Comparison of ENCODE assay signal across 23 cellular contexts in the genomic region with DNA sequence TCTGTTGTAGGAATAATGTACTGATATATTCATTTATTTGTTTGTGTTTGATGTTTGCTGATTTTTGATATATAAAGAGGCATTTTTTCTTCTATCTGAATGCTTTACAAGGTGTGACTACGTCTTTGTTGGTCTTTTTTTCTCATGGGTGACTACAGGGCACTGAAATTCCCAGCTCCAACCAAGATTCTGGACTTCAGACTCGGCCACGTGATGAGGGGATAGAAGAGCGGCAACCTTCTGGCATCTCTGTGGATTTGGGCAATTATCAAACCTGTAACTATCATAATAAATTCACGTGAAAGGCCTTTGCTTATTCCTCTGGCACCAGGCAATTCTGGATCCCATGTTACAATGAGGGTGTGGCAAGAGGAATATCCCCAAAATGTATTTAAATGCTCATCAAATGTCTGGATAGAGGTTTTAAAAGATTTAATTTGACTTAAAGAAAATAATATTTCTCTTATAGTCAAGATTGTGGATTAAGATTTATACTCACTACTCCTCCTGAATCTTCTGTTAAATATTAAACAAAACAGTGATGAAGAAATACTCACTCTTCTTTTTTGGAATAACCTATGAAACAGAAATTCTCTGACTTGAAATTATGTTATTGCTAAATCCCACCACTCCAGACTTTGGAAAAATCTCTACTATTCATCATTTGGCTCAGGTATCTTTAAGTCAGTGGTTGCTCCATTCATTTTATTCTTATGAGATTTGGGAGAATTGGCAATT.
DNase-seq lines count a peak whose midpoint lies in the region; ATAC-seq and TF ChIP-seq lines count a peak whose summit lies in the region.
"Had no signal": no experiment of that assay in that cellular context is flagged by ENCODE, and none has a peak within 500 bp of the region (broad histone marks: within the 10 kb centered on the region; RNA-seq: fewer than 3 reads in every experiment).

No MANE protein-coding gene starts in this region.

- H3K9ac ChIP-seq in SK-N-SH (no peak overlapping the region), SU-DHL-6 (ENCODE audit: low read length) (no peak overlapping the region)
- H3K9ac ChIP-seq: BLaER1 treated with 17β-estradiol and CSF1 and Interleukin-3, amounts not matched to agents 10 nM and 100 nM had no signal

- no peak for TF ChIP-seq RAD21 in SK-N-SH (IDR thresholded peaks at IDR 0.05; ENCODE audit: low read length)

- H3F3A ChIP-seq in SK-N-SH (replicated peaks; ENCODE audit: insufficient read depth), result no peaks in the 10 kb centered on the region
- no peaks in the 10 kb centered on the region for H3F3A ChIP-seq in SU-DHL-6 (ENCODE audit: insufficient read depth)

- H2AFZ ChIP-seq in SK-N-SH (ENCODE audit: low read depth) (peak overlapping the region; percentile 8; the same call in 1 of the 2 replicates), SU-DHL-6 (ENCODE audit: low read depth, low read length, severe bottlenecking) (peak overlapping the region; percentile 10)

- H3K36me3 ChIP-seq in SK-N-SH (replicated peaks in 1 of 2; ENCODE audit: control insufficient read depth in 1 of 2, insufficient read depth in 2 of 2, low read length in 1 of 2), result no peaks in the 10 kb centered on the region
- no peaks in the 10 kb centered on the region for H3K36me3 ChIP-seq in SU-DHL-6 (ENCODE audit: low read length)
- H3K36me3 ChIP-seq: BLaER1 treated with 17β-estradiol and CSF1 and Interleukin-3, amounts not matched to agents 10 nM and 100 nM; Peyer's patch had no signal

- CTCF ChIA-PET in SK-N-SH (lab: Yijun Ruan, JAX), result interaction anchor here (1.2 kb wide), 1 partner anchor 179 kb away, joined by 3 read pairs; no protein-coding TSS in a partner anchor

- no peak overlapping the region for H3K4me2 ChIP-seq in SK-N-SH
- no peak overlapping the region for H3K4me2 ChIP-seq in SU-DHL-6 (ENCODE audit: low read depth, low read length, poor library complexity, severe bottlenecking)
- H3K4me2 ChIP-seq: BLaER1 treated with 17β-estradiol and CSF1 and Interleukin-3, amounts not matched to agents 10 nM and 100 nM had no signal

- no peaks in the 10 kb centered on the region for H3K27me3 ChIP-seq in SK-N-SH (ENCODE audit: insufficient read depth)
- no peaks in the 10 kb centered on the region for H3K27me3 ChIP-seq in SU-DHL-6 (ENCODE audit: low read length)
- H3K27me3 ChIP-seq: BLaER1 treated with 17β-estradiol and CSF1 and Interleukin-3, amounts not matched to agents 10 nM and 100 nM; Peyer's patch had no signal

- no peak for TF ChIP-seq CTCF in SK-N-SH (IDR thresholded peaks at IDR 0.05)
- TF ChIP-seq CTCF in SU-DHL-6 (IDR thresholded peaks at IDR 0.05; ENCODE audit: insufficient read depth, low read length, poor library complexity, severe bottlenecking), result no peak

- no peaks in the 10 kb centered on the region; a peak in 1 of 4 replicates for H3K4me1 ChIP-seq in SK-N-SH (ENCODE audit: control insufficient read depth in 1 of 2, insufficient read depth in 2 of 2, low read depth in 1 of 2, low read length in 1 of 2)
- H3K4me1 ChIP-seq: BLaER1 treated with 17β-estradiol and CSF1 and Interleukin-3, amounts not matched to agents 10 nM and 100 nM; Peyer's patch had no signal

- H3K4me3 ChIP-seq in SK-N-SH (ENCODE audit: low read depth in 2 of 2, low read length in 1 of 2), result no peak overlapping the region
- H3K4me3 ChIP-seq in SU-DHL-6 (ENCODE audit: insufficient read depth, low read length, poor library complexity, severe bottlenecking), result no peak overlapping the region
- H3K4me3 ChIP-seq: BLaER1 treated with 17β-estradiol and CSF1 and Interleukin-3, amounts not matched to agents 10 nM and 100 nM; GM12878; K562; Peyer's patch had no signal

- 50% methylated on average over 5 of the region's 5 CpGs for WGBS in SK-N-SH (ENCODE audit: low lambda C conversion rate)

- no peak overlapping the region for H3K27ac ChIP-seq in SK-N-SH (ENCODE audit: low read depth in 2 of 2, low read length in 1 of 2)
- H3K27ac ChIP-seq in SU-DHL-6 (ENCODE audit: low read depth, low read length), result no peak overlapping the region
- H3K27ac ChIP-seq: BLaER1 treated with 17β-estradiol and CSF1 and Interleukin-3, amounts not matched to agents 10 nM and 100 nM; Peyer's patch had no signal

- no peaks in the 10 kb centered on the region for H3K9me3 ChIP-seq in SK-N-SH
- no peaks in the 10 kb centered on the region for H3K9me3 ChIP-seq in SU-DHL-6 (ENCODE audit: insufficient read depth, low read length)
- H3K9me3 ChIP-seq: BLaER1 treated with 17β-estradiol and CSF1 and Interleukin-3, amounts not matched to agents 10 nM and 100 nM; Peyer's patch had no signal

- DNase-seq in SK-N-SH (no peak), left lobe of liver (ENCODE audit: low spot score) (peak; percentile 90), renal cortical epithelial cell (ENCODE audit: low read depth) (peak; percentile 13), dedifferentiated amniotic fluid mesenchymal stem cell (ENCODE audit: extremely low spot score) (no peak)
- no peak for DNase-seq in activated CD4-positive, alpha-beta T cell treated with anti-CD3 and anti-CD28 coated beads for 48 hours
- no peak for DNase-seq in activated T-cell treated with anti-CD3 and anti-CD28 coated beads, Interleukin-2, amount 50 U/mL, for 1 hour
- DNase-seq: AML-193; CD4-positive, alpha-beta T cell; DMS79; EL; GDM1; Kasumi-1; NCI-H1436 treated with DMSO at 0.1 percent for 48 hours; NCI-H2171 treated with DMSO at 0.1 percent for 48 hours; NCI-H524; Peyer's patch; SHP77 treated with DMSO at 0.1 percent for 48 hours; T-cell had no signal

- TF ChIP-seq EP300 in SK-N-SH (IDR thresholded peaks at IDR 0.05; ENCODE audit: borderline replicate concordance in 1 of 2, low read depth in 1 of 2, low read length in 1 of 2), result no peak

- no peaks in the 10 kb centered on the region for H3K9me2 ChIP-seq in SK-N-SH
- H3K9me2 ChIP-seq in SU-DHL-6 (replicated peaks; ENCODE audit: insufficient read depth, low read length), result no peaks in the 10 kb centered on the region

- POLR2A ChIA-PET in SK-N-SH (lab: Yijun Ruan, JAX), result no interaction called here

- ATAC-seq in SK-N-SH treated with all-trans-retinoic acid at 6 μM for 48 hours (no peak), left lobe of liver (peak; percentile 87)
- ATAC-seq: GM12878, K562, T-cell had no signal

- H4K20me1 ChIP-seq in SK-N-SH (ENCODE audit: insufficient read depth) (no peaks in the 10 kb centered on the region), SU-DHL-6 (ENCODE audit: low read depth, low read length) (no peaks in the 10 kb centered on the region)
- H4K20me1 ChIP-seq: BLaER1 treated with 17β-estradiol and CSF1 and Interleukin-3, amounts not matched to agents 10 nM and 100 nM had no signal

- H3K79me2 ChIP-seq in SK-N-SH (ENCODE audit: insufficient read depth), result no peaks in the 10 kb centered on the region
- H3K79me2 ChIP-seq in SU-DHL-6 (ENCODE audit: insufficient read depth, low read length), result no peaks in the 10 kb centered on the region

TF ChIP-seq in SK-N-SH, 30 proteins besides CTCF, POLR2A, EP300 and RAD21 (continues in another document):
- no peak for TF ChIP-seq FOSL2 (IDR thresholded peaks at IDR 0.05; ENCODE audit: borderline replicate concordance, low read depth)
- TF ChIP-seq JUND (IDR thresholded peaks at IDR 0.05), result no peak
- no peak for TF ChIP-seq FOXM1 (IDR thresholded peaks at IDR 0.05; ENCODE audit: low read depth)
- no peak for TF ChIP-seq YY1 (IDR thresholded peaks at IDR 0.05; ENCODE audit: low read depth)
- TF ChIP-seq, protein P1, sequence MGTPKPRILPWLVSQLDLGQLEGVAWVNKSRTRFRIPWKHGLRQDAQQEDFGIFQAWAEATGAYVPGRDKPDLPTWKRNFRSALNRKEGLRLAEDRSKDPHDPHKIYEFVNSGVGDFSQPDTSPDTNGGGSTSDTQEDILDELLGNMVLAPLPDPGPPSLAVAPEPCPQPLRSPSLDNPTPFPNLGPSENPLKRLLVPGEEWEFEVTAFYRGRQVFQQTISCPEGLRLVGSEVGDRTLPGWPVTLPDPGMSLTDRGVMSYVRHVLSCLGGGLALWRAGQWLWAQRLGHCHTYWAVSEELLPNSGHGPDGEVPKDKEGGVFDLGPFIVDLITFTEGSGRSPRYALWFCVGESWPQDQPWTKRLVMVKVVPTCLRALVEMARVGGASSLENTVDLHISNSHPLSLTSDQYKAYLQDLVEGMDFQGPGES (IDR thresholded peaks at IDR 0.05; ENCODE audit: low read depth, low read length), result no peak
- no peak for TF ChIP-seq MXI1 (IDR thresholded peaks at IDR 0.05; ENCODE audit: low read depth, low read length)
- no peak for TF ChIP-seq GATA2 (CRISPR knock-in tag; IDR thresholded peaks at IDR 0.05)
- TF ChIP-seq SMC3 (IDR thresholded peaks at IDR 0.05; ENCODE audit: low read depth, low read length), result no peak

TF ChIP-seq in SK-N-SH treated with all-trans-retinoic acid at 6 μM for 48 hours, 23 proteins besides CTCF, POLR2A, EP300 and RAD21:
- TF ChIP-seq, protein P2, sequence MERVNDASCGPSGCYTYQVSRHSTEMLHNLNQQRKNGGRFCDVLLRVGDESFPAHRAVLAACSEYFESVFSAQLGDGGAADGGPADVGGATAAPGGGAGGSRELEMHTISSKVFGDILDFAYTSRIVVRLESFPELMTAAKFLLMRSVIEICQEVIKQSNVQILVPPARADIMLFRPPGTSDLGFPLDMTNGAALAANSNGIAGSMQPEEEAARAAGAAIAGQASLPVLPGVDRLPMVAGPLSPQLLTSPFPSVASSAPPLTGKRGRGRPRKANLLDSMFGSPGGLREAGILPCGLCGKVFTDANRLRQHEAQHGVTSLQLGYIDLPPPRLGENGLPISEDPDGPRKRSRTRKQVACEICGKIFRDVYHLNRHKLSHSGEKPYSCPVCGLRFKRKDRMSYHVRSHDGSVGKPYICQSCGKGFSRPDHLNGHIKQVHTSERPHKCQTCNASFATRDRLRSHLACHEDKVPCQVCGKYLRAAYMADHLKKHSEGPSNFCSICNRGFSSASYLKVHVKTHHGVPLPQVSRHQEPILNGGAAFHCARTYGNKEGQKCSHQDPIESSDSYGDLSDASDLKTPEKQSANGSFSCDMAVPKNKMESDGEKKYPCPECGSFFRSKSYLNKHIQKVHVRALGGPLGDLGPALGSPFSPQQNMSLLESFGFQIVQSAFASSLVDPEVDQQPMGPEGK (CRISPR knock-in tag; IDR thresholded peaks at IDR 0.05; ENCODE audit: borderline replicate concordance), result no peak
- TF ChIP-seq ESRRG (CRISPR knock-in tag; IDR thresholded peaks at IDR 0.05) (no peak), SNAI2 (CRISPR knock-in tag; IDR thresholded peaks at IDR 0.05) (no peak)

Comparison
In these comparisons a context has a peak if more than half of its experiments do, and no peak if none do; other contexts are left out.
1. DNase-seq: peak in left lobe of liver (single experiment) and renal cortical epithelial cell (single experiment); none in SK-N-SH (single experiment), dedifferentiated amniotic fluid mesenchymal stem cell (single experiment), activated CD4-positive, alpha-beta T cell treated with anti-CD3 and anti-CD28 coated beads for 48 hours (single experiment) and activated T-cell treated with anti-CD3 and anti-CD28 coated beads, Interleukin-2, amount 50 U/mL, for 1 hour (single experiment).